In genomic region chr21:45150630-45151265, GRCh38 we compare ENCODE assay signal across 17 cellular contexts.
DNase-seq lines count a peak whose midpoint lies in the region; ATAC-seq and TF ChIP-seq lines count a peak whose summit lies in the region.
"Had no signal": no experiment of that assay in that cellular context is flagged by ENCODE, and none has a peak within 500 bp of the region (broad histone marks: within the 10 kb centered on the region; RNA-seq: fewer than 3 reads in every experiment).

No MANE protein-coding gene starts in this region.

- DNase-seq in SIG-M5 treated with dmso at 0.1 percent for 504 hours (lab: John Stamatoyannopoulos, UW; ENCODE audit: unreplicated experiment) (peak; percentile 37), SIG-M5 (lab: John Stamatoyannopoulos, UW) (no peak), glutamatergic neuron (no peak), posterior vena cava (ENCODE audit: low spot score) (peak; percentile 66), NCI-H2171 (lab: John Stamatoyannopoulos, UW) (no peak)
- no peak for DNase-seq in activated CD4-positive, alpha-beta T cell treated with anti-CD3 and anti-CD28 coated beads for 36 hours
- DNase-seq: activated B cell treated with CpG ODN at 0.5 μM for 24 hours; activated CD8-positive, alpha-beta T cell treated with anti-CD3 and anti-CD28 coated beads, Interleukin-2, amount 10 ng/mL, durations not matched to agents 7 days and 5 days; activated gamma-delta T cell; BE2C; GDM1; lower lobe of right lung; stimulated activated CD4-positive, alpha-beta T cell treated with anti-CD3 and anti-CD28 coated beads, Interleukin-4, amount 100 ng/mL, for 24 hours; T-helper 9 cell had no signal

- peaks cover 61% of the 10 kb centered on the region for H3K4me1 Mint-ChIP-seq in glutamatergic neuron (ENCODE audit: low read depth, unreplicated experiment)
- peaks cover 37% of the 10 kb centered on the region for H3K4me1 Mint-ChIP-seq in activated CD4-positive, alpha-beta T cell treated with anti-CD3 and anti-CD28 coated beads for 36 hours

- intact Hi-C loops in posterior vena cava (cut with DNase I), result loop anchor here (10.0 kb wide), 2 partner anchors 284 to 294 kb away; no protein-coding TSS in a partner anchor
- intact Hi-C loops in activated CD4-positive, alpha-beta T cell treated with anti-CD3 and anti-CD28 coated beads for 36 hours (cut with DNase I, micrococcal nuclease), result loop anchor here (5.0 to 10.0 kb wide), 2 partner anchors 122 to 134 kb away; partner anchors contain the start of gene POFUT2 (in 1 of the 2)

- ATAC-seq in activated CD4-positive, alpha-beta T cell treated with anti-CD3 and anti-CD28 coated beads for 36 hours, result no peak
- ATAC-seq in HG03095 (IDR thresholded peaks at IDR 0.05; ENCODE audit: unreplicated experiment), result no peak
- ATAC-seq: activated CD8-positive, alpha-beta T cell treated with anti-CD3 and anti-CD28 coated beads, Interleukin-2, amount 10 ng/mL, durations not matched to agents 7 days and 5 days; natural killer cell treated with Interleukin-12 subunit alpha and Interleukin-12 subunit beta and Interleukin-15 and Interleukin-18, amount 100 ng/mL, for 72 hours had no signal

- peak overlapping the region; percentile 77 for H3K27ac Mint-ChIP-seq in glutamatergic neuron (ENCODE audit: unreplicated experiment)
- H3K27ac Mint-ChIP-seq in activated CD4-positive, alpha-beta T cell treated with anti-CD3 and anti-CD28 coated beads for 36 hours, result no peak overlapping the region
- H3K27ac Mint-ChIP-seq: activated B cell treated with CpG ODN at 0.5 μM for 24 hours; activated CD8-positive, alpha-beta T cell treated with anti-CD3 and anti-CD28 coated beads, Interleukin-2, amount 10 ng/mL, durations not matched to agents 7 days and 5 days had no signal

- peak overlapping the region; percentile 6 for H3K4me3 Mint-ChIP-seq in glutamatergic neuron (ENCODE audit: unreplicated experiment)
- no peak overlapping the region for H3K4me3 Mint-ChIP-seq in activated CD4-positive, alpha-beta T cell treated with anti-CD3 and anti-CD28 coated beads for 36 hours
- H3K4me3 Mint-ChIP-seq: activated B cell treated with CpG ODN at 0.5 μM for 24 hours; activated CD8-positive, alpha-beta T cell treated with anti-CD3 and anti-CD28 coated beads, Interleukin-2, amount 10 ng/mL, durations not matched to agents 7 days and 5 days had no signal

- no peaks in the 10 kb centered on the region for H3K27me3 Mint-ChIP-seq in glutamatergic neuron (ENCODE audit: unreplicated experiment)
- H3K27me3 Mint-ChIP-seq in activated CD4-positive, alpha-beta T cell treated with anti-CD3 and anti-CD28 coated beads for 36 hours, result no peaks in the 10 kb centered on the region
- H3K27me3 Mint-ChIP-seq: activated B cell treated with CpG ODN at 0.5 μM for 24 hours; natural killer cell treated with Interleukin-12 subunit alpha and Interleukin-12 subunit beta and Interleukin-15 and Interleukin-18, amount 100 ng/mL, for 72 hours had no signal

- TF ChIP-seq EP300 in Ishikawa (IDR thresholded peaks at IDR 0.05; ENCODE audit: borderline replicate concordance), result no peak

- CTCF ChIA-PET in activated CD4-positive, alpha-beta T cell treated with anti-CD3 and anti-CD28 coated beads for 36 hours (lab: Charles Lee), result interaction anchor here (0.7 to 5.5 kb wide), 3 partner anchors 12 to 191 kb away, joined by 3 to 73 read pairs (median 16); no protein-coding TSS in a partner anchor

- H3K36me3 Mint-ChIP-seq in glutamatergic neuron (ENCODE audit: unreplicated experiment), result no peaks in the 10 kb centered on the region
- H3K36me3 Mint-ChIP-seq in activated CD4-positive, alpha-beta T cell treated with anti-CD3 and anti-CD28 coated beads for 36 hours (ENCODE audit: low read depth), result peaks cover 10% of the 10 kb centered on the region
- H3K36me3 Mint-ChIP-seq: natural killer cell treated with Interleukin-12 subunit alpha and Interleukin-12 subunit beta and Interleukin-15 and Interleukin-18, amount 100 ng/mL, for 72 hours had no signal

- peaks cover 11% of the 10 kb centered on the region for H3K9me3 Mint-ChIP-seq in glutamatergic neuron (ENCODE audit: unreplicated experiment)
- no peaks in the 10 kb centered on the region for H3K9me3 Mint-ChIP-seq in activated CD4-positive, alpha-beta T cell treated with anti-CD3 and anti-CD28 coated beads for 36 hours (ENCODE audit: low read depth)
- H3K9me3 Mint-ChIP-seq: activated B cell treated with CpG ODN at 0.5 μM for 24 hours; natural killer cell treated with Interleukin-12 subunit alpha and Interleukin-12 subunit beta and Interleukin-15 and Interleukin-18, amount 100 ng/mL, for 72 hours had no signal

- TF ChIP-seq RAD21 in Ishikawa (IDR thresholded peaks at IDR 0.05; ENCODE audit: low read depth), result no peak

- TF ChIP-seq CTCF in glutamatergic neuron (IDR thresholded peaks at IDR 0.05; ENCODE audit: partially characterized antibody, unreplicated experiment), result no peak

- POLR2A ChIA-PET in activated CD4-positive, alpha-beta T cell treated with anti-CD3 and anti-CD28 coated beads for 36 hours (lab: Charles Lee), result no interaction called here

TF ChIP-seq in Ishikawa, 13 proteins besides CTCF, POLR2A, EP300 and RAD21:
- no peak for TF ChIP-seq YY1 (IDR thresholded peaks at IDR 0.05; ENCODE audit: low read depth)
- TF ChIP-seq EGR1 (IDR thresholded peaks at IDR 0.05), result 0 out of 2 replicates have a peak, but pooled peaks have one; percentile 14

Comparison
In these comparisons a context has a peak if more than half of its experiments do, and no peak if none do; other contexts are left out.
1. DNase-seq: peak in SIG-M5 treated with dmso at 0.1 percent for 504 hours (single experiment) and posterior vena cava (single experiment); none in SIG-M5 (single experiment), glutamatergic neuron (single experiment), NCI-H2171 (single experiment) and activated CD4-positive, alpha-beta T cell treated with anti-CD3 and anti-CD28 coated beads for 36 hours (single experiment).